ENCODE assay signal across 8 cellular contexts in the genomic region with DNA sequence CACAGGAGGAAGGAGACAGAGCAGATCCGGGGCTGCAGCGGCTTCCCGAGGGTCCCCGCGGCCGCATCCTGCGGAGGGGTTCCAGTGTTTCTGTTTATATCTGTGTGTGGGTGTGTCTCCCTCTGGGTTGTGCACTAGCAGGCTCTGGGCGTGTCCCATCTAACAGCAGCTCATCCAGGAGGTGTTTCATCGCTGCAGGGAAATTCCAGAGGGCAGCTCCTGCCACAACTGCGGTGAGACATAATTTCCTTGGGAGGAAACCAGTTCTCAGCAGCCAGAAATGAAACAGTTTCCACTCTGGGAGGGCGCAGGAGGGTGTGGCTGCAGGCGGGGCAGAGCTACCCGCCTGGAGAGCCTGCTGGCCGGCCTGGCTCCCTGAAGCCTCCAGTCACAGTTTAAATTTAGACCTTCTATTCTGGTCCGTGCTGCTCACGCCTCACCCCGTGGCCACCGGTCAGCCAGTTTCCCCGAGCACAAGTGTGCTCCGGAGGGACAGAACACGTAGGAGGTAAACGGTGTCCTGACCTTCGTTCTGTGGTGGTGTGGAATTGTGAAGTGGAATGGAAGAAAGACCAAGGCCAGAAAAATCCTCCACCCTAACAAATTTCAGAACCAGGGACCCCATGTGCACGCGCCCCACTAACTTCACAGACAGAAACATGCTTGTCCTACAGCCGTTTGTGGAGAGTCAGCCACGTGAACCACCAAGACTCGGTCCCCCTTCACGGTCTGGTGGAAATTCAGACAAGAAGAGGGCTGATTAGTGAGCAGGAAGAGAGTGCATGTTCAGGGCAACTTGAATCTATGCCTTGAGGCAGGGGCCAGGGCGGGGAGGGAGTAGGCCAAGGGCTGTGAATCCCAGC. TPM values are rescaled to one million over a fixed set of nuclear protein-coding genes. Genes with fewer than 3 reads are reported as not detected.
DNase-seq lines count a peak whose midpoint lies in the region; ATAC-seq and TF ChIP-seq lines count a peak whose summit lies in the region.

No MANE protein-coding gene starts in this region.

- TF ChIP-seq POLR2A in GM18505 (IDR thresholded peaks at IDR 0.05; ENCODE audit: borderline replicate concordance, extremely low read depth, insufficient read depth, insufficient read length) = no peak

- peak overlapping the region; percentile 15 to 95 (median 88) for H3K27ac ChIP-seq in skin epidermis

- H3K4me3 ChIP-seq in skin epidermis = peak overlapping the region in 2 of 7 experiments; percentile 1 to 17

- peak; percentile 23 for DNase-seq in activated naive CD8-positive, alpha-beta T cell treated with anti-CD3 and anti-CD28 coated beads, Interleukin-2, amount 50 U/mL, for 16 hours (ENCODE audit: low read depth, low spot score)
- DNase-seq in left cardiac atrium (peak; percentile 92), NCI-H2107 (lab: John Stamatoyannopoulos, UW) (no peak), NCI-H1436 (lab: John Stamatoyannopoulos, UW) (no peak)

- intact Hi-C loops in left cardiac atrium (cut with DNase I) = loop anchor here in 1 of 2 donors (2.0 kb wide), 1 partner anchor 30 kb away; no protein-coding TSS in a partner anchor

- peak; percentile 48 for ATAC-seq in GM18505 (IDR thresholded peaks at IDR 0.05; ENCODE audit: unreplicated experiment)
- peak; percentile 57 for ATAC-seq in HG03378 (IDR thresholded peaks at IDR 0.05; ENCODE audit: unreplicated experiment)
- peak; percentile 84 for ATAC-seq in SK-N-SH treated with all-trans-retinoic acid at 6 μM for 48 hours
- ATAC-seq in left cardiac atrium = peak; percentile 93 to 96

TF ChIP-seq in SK-N-SH treated with all-trans-retinoic acid at 6 μM for 48 hours, 23 proteins besides CTCF, POLR2A, EP300 and RAD21:
- TF ChIP-seq ZFP3 (CRISPR knock-in tag; IDR thresholded peaks at IDR 0.05) = no peak
- TF ChIP-seq ESRRG (CRISPR knock-in tag; IDR thresholded peaks at IDR 0.05) = no peak
- no peak for TF ChIP-seq SNAI2 (CRISPR knock-in tag; IDR thresholded peaks at IDR 0.05)
- no peak for TF ChIP-seq ZNF8 (CRISPR knock-in tag; IDR thresholded peaks at IDR 0.05)
- TF ChIP-seq, protein P1, sequence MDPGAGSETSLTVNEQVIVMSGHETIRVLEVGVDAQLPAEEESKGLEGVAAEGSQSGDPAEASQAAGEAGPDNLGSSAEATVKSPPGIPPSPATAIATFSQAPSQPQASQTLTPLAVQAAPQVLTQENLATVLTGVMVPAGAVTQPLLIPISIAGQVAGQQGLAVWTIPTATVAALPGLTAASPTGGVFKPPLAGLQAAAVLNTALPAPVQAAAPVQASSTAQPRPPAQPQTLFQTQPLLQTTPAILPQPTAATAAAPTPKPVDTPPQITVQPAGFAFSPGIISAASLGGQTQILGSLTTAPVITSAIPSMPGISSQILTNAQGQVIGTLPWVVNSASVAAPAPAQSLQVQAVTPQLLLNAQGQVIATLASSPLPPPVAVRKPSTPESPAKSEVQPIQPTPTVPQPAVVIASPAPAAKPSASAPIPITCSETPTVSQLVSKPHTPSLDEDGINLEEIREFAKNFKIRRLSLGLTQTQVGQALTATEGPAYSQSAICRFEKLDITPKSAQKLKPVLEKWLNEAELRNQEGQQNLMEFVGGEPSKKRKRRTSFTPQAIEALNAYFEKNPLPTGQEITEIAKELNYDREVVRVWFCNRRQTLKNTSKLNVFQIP (CRISPR knock-in tag; IDR thresholded peaks at IDR 0.05; ENCODE audit: borderline replicate concordance, low read depth) = no peak
- TF ChIP-seq TCF4 (CRISPR knock-in tag; IDR thresholded peaks at IDR 0.05; ENCODE audit: borderline replicate concordance) = no peak
- TF ChIP-seq PPARA (CRISPR knock-in tag; IDR thresholded peaks at IDR 0.05; ENCODE audit: borderline replicate concordance) = no peak
- TF ChIP-seq ZC3H10 (CRISPR knock-in tag; IDR thresholded peaks at IDR 0.05) = no peak
- no peak for TF ChIP-seq GLIS3 (CRISPR knock-in tag; IDR thresholded peaks at IDR 0.05)
- no peak for TF ChIP-seq RARB (CRISPR knock-in tag; IDR thresholded peaks at IDR 0.05)
- no peak for TF ChIP-seq CSDC2 (CRISPR knock-in tag; IDR thresholded peaks at IDR 0.05)
- TF ChIP-seq, protein P2, sequence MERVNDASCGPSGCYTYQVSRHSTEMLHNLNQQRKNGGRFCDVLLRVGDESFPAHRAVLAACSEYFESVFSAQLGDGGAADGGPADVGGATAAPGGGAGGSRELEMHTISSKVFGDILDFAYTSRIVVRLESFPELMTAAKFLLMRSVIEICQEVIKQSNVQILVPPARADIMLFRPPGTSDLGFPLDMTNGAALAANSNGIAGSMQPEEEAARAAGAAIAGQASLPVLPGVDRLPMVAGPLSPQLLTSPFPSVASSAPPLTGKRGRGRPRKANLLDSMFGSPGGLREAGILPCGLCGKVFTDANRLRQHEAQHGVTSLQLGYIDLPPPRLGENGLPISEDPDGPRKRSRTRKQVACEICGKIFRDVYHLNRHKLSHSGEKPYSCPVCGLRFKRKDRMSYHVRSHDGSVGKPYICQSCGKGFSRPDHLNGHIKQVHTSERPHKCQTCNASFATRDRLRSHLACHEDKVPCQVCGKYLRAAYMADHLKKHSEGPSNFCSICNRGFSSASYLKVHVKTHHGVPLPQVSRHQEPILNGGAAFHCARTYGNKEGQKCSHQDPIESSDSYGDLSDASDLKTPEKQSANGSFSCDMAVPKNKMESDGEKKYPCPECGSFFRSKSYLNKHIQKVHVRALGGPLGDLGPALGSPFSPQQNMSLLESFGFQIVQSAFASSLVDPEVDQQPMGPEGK (CRISPR knock-in tag; IDR thresholded peaks at IDR 0.05; ENCODE audit: borderline replicate concordance) = no peak
- no peak for TF ChIP-seq ARNTL (CRISPR knock-in tag; IDR thresholded peaks at IDR 0.05; ENCODE audit: borderline replicate concordance, low read depth)
- TF ChIP-seq, protein P3, sequence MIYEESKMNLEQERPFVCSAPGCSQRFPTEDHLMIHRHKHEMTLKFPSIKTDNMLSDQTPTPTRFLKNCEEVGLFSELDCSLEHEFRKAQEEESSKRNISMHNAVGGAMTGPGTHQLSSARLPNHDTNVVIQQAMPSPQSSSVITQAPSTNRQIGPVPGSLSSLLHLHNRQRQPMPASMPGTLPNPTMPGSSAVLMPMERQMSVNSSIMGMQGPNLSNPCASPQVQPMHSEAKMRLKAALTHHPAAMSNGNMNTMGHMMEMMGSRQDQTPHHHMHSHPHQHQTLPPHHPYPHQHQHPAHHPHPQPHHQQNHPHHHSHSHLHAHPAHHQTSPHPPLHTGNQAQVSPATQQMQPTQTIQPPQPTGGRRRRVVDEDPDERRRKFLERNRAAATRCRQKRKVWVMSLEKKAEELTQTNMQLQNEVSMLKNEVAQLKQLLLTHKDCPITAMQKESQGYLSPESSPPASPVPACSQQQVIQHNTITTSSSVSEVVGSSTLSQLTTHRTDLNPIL (CRISPR knock-in tag; IDR thresholded peaks at IDR 0.05; ENCODE audit: low read depth) = no peak
- TF ChIP-seq ZNF565 (CRISPR knock-in tag; conservative IDR thresholded peaks at IDR 0.05; ENCODE audit: low read depth) = no peak
- TF ChIP-seq ZFP30 (CRISPR knock-in tag; IDR thresholded peaks at IDR 0.05) = no peak

RNA-seq across cellular contexts. Expression of a gene that starts 50.2 kb away (rescaled TPM):
- not detected for total RNA-seq in left cardiac atrium

Comparison
In these comparisons a context has a peak if more than half of its experiments do, and no peak if none do; other contexts are left out.
1. DNase-seq: peak in activated naive CD8-positive, alpha-beta T cell treated with anti-CD3 and anti-CD28 coated beads, Interleukin-2, amount 50 U/mL, for 16 hours (single experiment) and left cardiac atrium (single experiment); none in NCI-H2107 (single experiment) and NCI-H1436 (single experiment).
2. Peak in every context shown above with its lines, with median percentiles within 50 percentile points of each other: ATAC-seq.